In genomic region chr14:100261621-100262020, GRCh38 we compare ENCODE assay signal across 14 cellular contexts. TPM values are rescaled to one million over a fixed set of nuclear protein-coding genes. Genes with fewer than 3 reads are reported as not detected.
DNase-seq lines count a peak whose midpoint lies in the region; ATAC-seq and TF ChIP-seq lines count a peak whose summit lies in the region.
"Had no signal": no experiment of that assay in that cellular context is flagged by ENCODE, and none has a peak within 500 bp of the region (broad histone marks: within the 10 kb centered on the region; RNA-seq: fewer than 3 reads in every experiment).

No MANE protein-coding gene starts in this region.

- peaks cover 20 to 41% of the 10 kb centered on the region in 2 donors for H3K36me3 Mint-ChIP-seq in CD4-positive, alpha-beta memory T cell
- H3K36me3 Mint-ChIP-seq in activated T-cell treated with anti-CD3 and anti-CD28 coated beads, Interleukin-2, amount 50 U/mL, for 72 hours (ENCODE audit: insufficient read depth in 2 of 2) = peaks cover 6 to 19% of the 10 kb centered on the region in 2 donors
- peaks cover 16% of the 10 kb centered on the region for H3K36me3 Mint-ChIP-seq in neural crest cell (ENCODE audit: low read depth)

- TF ChIP-seq CTCF in neural crest cell (conservative IDR thresholded peaks at IDR 0.05) = no peak

- H3K4me3 ChIP-seq in CD4-positive, alpha-beta memory T cell (ENCODE audit: low read length in 2 of 2) = no peak overlapping the region
- H3K4me3 ChIP-seq in effector memory CD4-positive, alpha-beta T cell (ENCODE audit: insufficient read depth, low read depth, low read length, poor library complexity, severe bottlenecking) = no peak overlapping the region
- H3K4me3 ChIP-seq: Peyer's patch, testis had no signal

- peak overlapping the region in 7 of 8 donors; percentile 5 to 79 (median 52) for H3K4me3 Mint-ChIP-seq in CD4-positive, alpha-beta memory T cell
- H3K4me3 Mint-ChIP-seq in activated T-cell treated with anti-CD3 and anti-CD28 coated beads, Interleukin-2, amount 50 U/mL, for 72 hours = peak overlapping the region; percentile 33 to 57
- H3K4me3 Mint-ChIP-seq in neural crest cell = no peak overlapping the region
- H3K4me3 Mint-ChIP-seq: nephron had no signal

- POLR2A ChIA-PET in CD4-positive, alpha-beta memory T cell (lab: Charles Lee; ENCODE audit: partially characterized antibody) = interaction anchor here (0.6 kb wide), 1 partner anchor 17 kb away, joined by 3 read pairs; no protein-coding TSS in a partner anchor

- intact Hi-C loops in CD4-positive, alpha-beta memory T cell (cut with micrococcal nuclease) = no loop called here

- H3K9me3 Mint-ChIP-seq in CD4-positive, alpha-beta memory T cell = no peaks in the 10 kb centered on the region
- H3K9me3 Mint-ChIP-seq in activated T-cell treated with anti-CD3 and anti-CD28 coated beads, Interleukin-2, amount 50 U/mL, for 72 hours = no peaks in the 10 kb centered on the region
- peaks cover 4% of the 10 kb centered on the region for H3K9me3 Mint-ChIP-seq in neural crest cell
- H3K9me3 Mint-ChIP-seq: nephron had no signal

- no peaks in the 10 kb centered on the region for H3K36me3 ChIP-seq in CD4-positive, alpha-beta memory T cell (ENCODE audit: insufficient read depth, low read length)
- H3K36me3 ChIP-seq in effector memory CD4-positive, alpha-beta T cell (ENCODE audit: control insufficient read depth, insufficient read depth, low read length) = peaks cover 21% of the 10 kb centered on the region

- H3K27me3 Mint-ChIP-seq in CD4-positive, alpha-beta memory T cell = no peaks in the 10 kb centered on the region
- no peaks in the 10 kb centered on the region for H3K27me3 Mint-ChIP-seq in activated T-cell treated with anti-CD3 and anti-CD28 coated beads, Interleukin-2, amount 50 U/mL, for 72 hours (ENCODE audit: low read depth)
- no peaks in the 10 kb centered on the region for H3K27me3 Mint-ChIP-seq in neural crest cell (ENCODE audit: low read depth)

- no peaks in the 10 kb centered on the region for H3K9me3 ChIP-seq in CD4-positive, alpha-beta memory T cell (ENCODE audit: control insufficient read depth in 1 of 2, low read length in 2 of 2)
- H3K9me3 ChIP-seq in effector memory CD4-positive, alpha-beta T cell (ENCODE audit: control insufficient read depth, low read length) = no peaks in the 10 kb centered on the region
- H3K9me3 ChIP-seq: Peyer's patch, testis had no signal

- peaks cover 81% of the 10 kb centered on the region for H3K4me1 ChIP-seq in CD4-positive, alpha-beta memory T cell (ENCODE audit: insufficient read depth, low read length)
- peaks cover 20% of the 10 kb centered on the region for H3K4me1 ChIP-seq in effector memory CD4-positive, alpha-beta T cell (ENCODE audit: control insufficient read depth, insufficient read depth, low read length, poor library complexity, severe bottlenecking)

- CTCF ChIA-PET in CD4-positive, alpha-beta memory T cell (lab: Charles Lee; ENCODE audit: partially characterized antibody) = interaction anchor here (0.8 to 1.9 kb wide), 6 partner anchors 8 to 69 kb away, joined by 3 to 8 read pairs (median 5); no protein-coding TSS in a partner anchor

- no peak for DNase-seq in CD4-positive, alpha-beta memory T cell
- DNase-seq in activated T-cell treated with anti-CD3 and anti-CD28 coated beads, Interleukin-2, amount 50 U/mL, for 72 hours = peak; percentile 49 to 57
- DNase-seq in neural crest cell (ENCODE audit: low read depth, low spot score) (no peak), hepatic stellate cell (ENCODE audit: low spot score) (no peak), OCI-M1 (lab: John Stamatoyannopoulos, UW) (no peak)
- no peak for DNase-seq in effector memory CD4-positive, alpha-beta T cell
- DNase-seq: COR-L47, NCI-H1105 treated with DMSO at 0.1 percent for 48 hours, NCI-H510A treated with DMSO at 0.1 percent for 48 hours, Peyer's patch, testis had no signal

- H3K27ac ChIP-seq in CD4-positive, alpha-beta memory T cell (ENCODE audit: low read depth, low read length) = no peak overlapping the region
- H3K27ac ChIP-seq in effector memory CD4-positive, alpha-beta T cell (ENCODE audit: insufficient read depth, low read length, poor library complexity, severe bottlenecking) = no peak overlapping the region
- H3K27ac ChIP-seq: Peyer's patch, testis had no signal

- no peaks in the 10 kb centered on the region for H3K27me3 ChIP-seq in CD4-positive, alpha-beta memory T cell (ENCODE audit: insufficient read depth, low read length)
- H3K27me3 ChIP-seq in effector memory CD4-positive, alpha-beta T cell (replicated peaks; ENCODE audit: control insufficient read depth, insufficient read depth, low read length, poor library complexity, severe bottlenecking) = no peaks in the 10 kb centered on the region
- H3K27me3 ChIP-seq: Peyer's patch, testis had no signal

- peaks cover 59 to 92% (median 77%) of the 10 kb centered on the region in 4 donors for H3K4me1 Mint-ChIP-seq in CD4-positive, alpha-beta memory T cell
- H3K4me1 Mint-ChIP-seq in activated T-cell treated with anti-CD3 and anti-CD28 coated beads, Interleukin-2, amount 50 U/mL, for 72 hours (ENCODE audit: low read depth) = peaks cover 88% of the 10 kb centered on the region
- peaks cover 44% of the 10 kb centered on the region for H3K4me1 Mint-ChIP-seq in neural crest cell

- peak overlapping the region; percentile 1 to 96 (median 70) for H3K27ac Mint-ChIP-seq in CD4-positive, alpha-beta memory T cell
- H3K27ac Mint-ChIP-seq in activated T-cell treated with anti-CD3 and anti-CD28 coated beads, Interleukin-2, amount 50 U/mL, for 72 hours = peak overlapping the region; percentile 42
- H3K27ac Mint-ChIP-seq in neural crest cell (ENCODE audit: unreplicated experiment) = peak overlapping the region; percentile 69

- ATAC-seq in GM21786 (IDR thresholded peaks at IDR 0.05; ENCODE audit: unreplicated experiment) = peak; percentile 49
- ATAC-seq in activated T-cell treated with anti-CD3 and anti-CD28 coated beads, Interleukin-2, amount 50 U/mL, for 72 hours (replicated peaks in 1 of 2) = peak; percentile 88 to 90
- ATAC-seq: sciatic nerve had no signal

RNA-seq across cellular contexts. Expression of gene YY1, which starts 22.7 kb away (rescaled TPM):
- total RNA-seq in CD4-positive, alpha-beta memory T cell = 10 to 100 TPM; 85.5 to 90.3 TPM
- 10 to 100 TPM in 1 of 2 donors, 1 to 10 TPM in 1; 8.9 to 23.4 TPM for polyA plus RNA-seq in CD4-positive, alpha-beta memory T cell
- 10 to 100 TPM; 93.0 to 99.8 TPM for total RNA-seq in activated T-cell treated with anti-CD3 and anti-CD28 coated beads, Interleukin-2, amount 50 U/mL, for 72 hours
- total RNA-seq in neural crest cell = 72.0 and 79.9 TPM in 2 replicates

RNA-seq across cellular contexts. Expression of gene SLC25A29, which starts 44.6 kb away (rescaled TPM):
- 1 to 10 TPM; 7.9 to 8.1 TPM for total RNA-seq in CD4-positive, alpha-beta memory T cell
- 1 to 10 TPM in 1 of 2 donors, under 1 TPM in 1; 0.08 to 1.5 TPM for polyA plus RNA-seq in CD4-positive, alpha-beta memory T cell
- total RNA-seq in activated T-cell treated with anti-CD3 and anti-CD28 coated beads, Interleukin-2, amount 50 U/mL, for 72 hours = 10 to 100 TPM; 22.7 to 47.2 TPM
- 123 and 128 TPM in 2 replicates for total RNA-seq in neural crest cell

Comparison
In these comparisons a context has a peak if more than half of its experiments do, and no peak if none do; other contexts are left out.
1. DNase-seq: peak in activated T-cell treated with anti-CD3 and anti-CD28 coated beads, Interleukin-2, amount 50 U/mL, for 72 hours (2 of 2); none in CD4-positive, alpha-beta memory T cell (0 of 5), neural crest cell (single experiment), effector memory CD4-positive, alpha-beta T cell (0 of 3), hepatic stellate cell (single experiment) and OCI-M1 (single experiment).
2. Peak in every context shown above with its lines, with median percentiles within 50 percentile points of each other: H3K27ac Mint-ChIP-seq.